ENCODE assay signal across 29 cellular contexts in genomic region chr6:37331047-37331446, GRCh38. TPM values are rescaled to one million over a fixed set of nuclear protein-coding genes. Genes with fewer than 3 reads are reported as not detected.
DNase-seq lines count a peak whose midpoint lies in the region; ATAC-seq, FAIRE-seq and TF ChIP-seq lines count a peak whose summit lies in the region.
"Had no signal": no experiment of that assay in that cellular context is flagged by ENCODE, and none has a peak within 500 bp of the region (broad histone marks: within the 10 kb centered on the region; RNA-seq: fewer than 3 reads in every experiment).

No MANE protein-coding gene starts in this region.

- no peaks in the 10 kb centered on the region for H3K27me3 ChIP-seq in HepG2 (ENCODE audit: control insufficient read depth in 1 of 2, insufficient read depth in 2 of 2, low read length in 2 of 2)
- H3K27me3 ChIP-seq in right lobe of liver: no peaks in the 10 kb centered on the region
- H3K27me3 ChIP-seq: BE2C; BLaER1; BLaER1 treated with 17β-estradiol and CSF1 and Interleukin-3, amounts not matched to agents 10 nM and 100 nM had no signal

- TF ChIP-seq POLR2A in HepG2 (IDR thresholded peaks at IDR 0.05; ENCODE audit: insufficient read depth in 1 of 2, low read depth in 2 of 2, low read length in 2 of 2): no peak
- no peak for TF ChIP-seq POLR2A in right lobe of liver (IDR thresholded peaks at IDR 0.05)

- H3K9me3 ChIP-seq in HepG2 (ENCODE audit: low read length) (no peaks in the 10 kb centered on the region), right lobe of liver (no peaks in the 10 kb centered on the region)
- H3K9me3 ChIP-seq: A549; BE2C; BLaER1; BLaER1 treated with 17β-estradiol and CSF1 and Interleukin-3, amounts not matched to agents 10 nM and 100 nM; Caco-2 had no signal

- H3K27ac ChIP-seq in HepG2 (ENCODE audit: extremely low read length, insufficient read depth, low read length) (peak overlapping the region; percentile 38), right lobe of liver (no peak overlapping the region)
- H3K27ac ChIP-seq: 22Rv1; A549; BLaER1; BLaER1 treated with 17β-estradiol and CSF1 and Interleukin-3, amounts not matched to agents 10 nM and 100 nM; C4-2B had no signal

- no peak overlapping the region for H3K4me3 ChIP-seq in HepG2 (replicated peaks in 1 of 3; ENCODE audit: insufficient read depth in 1 of 3, low read depth in 2 of 3, low read length in 3 of 3)
- no peak overlapping the region for H3K4me3 ChIP-seq in right lobe of liver
- H3K4me3 ChIP-seq: A549; BLaER1; BLaER1 treated with 17β-estradiol and CSF1 and Interleukin-3, amounts not matched to agents 10 nM and 100 nM had no signal

- H3K4me2 ChIP-seq in HepG2 (ENCODE audit: low read depth, low read length): no peak overlapping the region
- H3K4me2 ChIP-seq: A549; BLaER1; BLaER1 treated with 17β-estradiol and CSF1 and Interleukin-3, amounts not matched to agents 10 nM and 100 nM had no signal

- H4K20me1 ChIP-seq in HepG2 (ENCODE audit: insufficient read depth, low read length): no peaks in the 10 kb centered on the region
- H4K20me1 ChIP-seq: BLaER1; BLaER1 treated with 17β-estradiol and CSF1 and Interleukin-3, amounts not matched to agents 10 nM and 100 nM had no signal

- 97% methylated on average over 13 of the region's 13 CpGs for WGBS in HepG2 (ENCODE audit: low lambda C conversion rate)
- 90% methylated on average over 10 of the region's 13 CpGs for WGBS in right lobe of liver (ENCODE audit: insufficient coverage, low coverage, low lambda C conversion rate, missing lambda C conversion rate)

- FAIRE-seq in HepG2 (lab: Jason Lieb, UNC): no peak
- FAIRE-seq: A204.1, A549, D721Med had no signal

- POLR2A ChIA-PET in HepG2 (lab: Yijun Ruan, JAX): interaction anchor here (1.2 kb wide), 1 partner anchor 23 kb away, joined by 3 read pairs; no protein-coding TSS in a partner anchor

- CTCF ChIA-PET in HepG2 (lab: Yijun Ruan, JAX; ENCODE audit: low intra/inter-chr PET ratio, low total read pairs): no interaction called here

- no peak for TF ChIP-seq RAD21 in HepG2 (CRISPR knock-in tag; IDR thresholded peaks at IDR 0.05)

- TF ChIP-seq EP300 in HepG2 (IDR thresholded peaks at IDR 0.05; ENCODE audit: low read depth in 2 of 2, low read length in 2 of 2) (no peak), HepG2 (CRISPR knock-in tag; IDR thresholded peaks at IDR 0.05; ENCODE audit: borderline replicate concordance) (no peak)

- in situ Hi-C loops in HepG2 (cut with HindIII; ENCODE audit: extremely low pct_ligation_motif_present, low pct_unique_long_range_greater_than_20kb): no loop called here

- peaks cover 32% of the 10 kb centered on the region for H3K4me1 ChIP-seq in HepG2 (ENCODE audit: insufficient read depth, low read length)
- H3K4me1 ChIP-seq in right lobe of liver: no peaks in the 10 kb centered on the region
- H3K4me1 ChIP-seq: A549; BE2C; BLaER1; BLaER1 treated with 17β-estradiol and CSF1 and Interleukin-3, amounts not matched to agents 10 nM and 100 nM; Caco-2 had no signal

- BruUV-seq in HepG2 (replicated peaks; lab: Mats Ljungman, UMichigan): no TSS peak

- no peak for DNase-seq in HepG2 (ENCODE audit: low spot score)
- DNase-seq in right lobe of liver: no peak
- DNase-seq: 8988T; ACHN; AML-193; BE2C; C1 segment of cervical spinal cord; Caco-2; Calu3; CD4-positive, alpha-beta memory T cell; CD4-positive, alpha-beta T cell; CD4-positive, CD25-positive, alpha-beta regulatory T cell; CD8-positive, alpha-beta memory T cell; CD8-positive, alpha-beta T cell; COR-L47; DMS 273 treated with DMSO at 0.1 percent for 48 hours; DMS153; DMS53; DMS79; DMS79 treated with DMSO at 0.1 percent for 48 hours; DND-41; EL had no signal

- no peak overlapping the region for H2AFZ ChIP-seq in HepG2 (ENCODE audit: low read length)

- no peaks in the 10 kb centered on the region for H3K79me2 ChIP-seq in HepG2 (ENCODE audit: insufficient read depth, low read length)

- H3K9ac ChIP-seq in HepG2 (ENCODE audit: insufficient read depth, low read depth, low read length): no peak overlapping the region
- H3K9ac ChIP-seq: BLaER1; BLaER1 treated with 17β-estradiol and CSF1 and Interleukin-3, amounts not matched to agents 10 nM and 100 nM had no signal

- intact Hi-C loops in HepG2 (cut with micrococcal nuclease; ENCODE audit: unreplicated experiment): no loop called here
- intact Hi-C loops in right lobe of liver (cut with DNase I): no loop called here

- no peak for TF ChIP-seq CTCF in HepG2 (CRISPR knock-in tag; IDR thresholded peaks at IDR 0.05)
- no peak for TF ChIP-seq CTCF in right lobe of liver (IDR thresholded peaks at IDR 0.05)

- ATAC-seq in HepG2: no peak
- ATAC-seq in right lobe of liver: no peak
- ATAC-seq: A549; CD8-positive, alpha-beta T cell had no signal

- H3K36me3 ChIP-seq in HepG2 (replicated peaks in 1 of 2; ENCODE audit: control insufficient read depth in 1 of 2, insufficient read depth in 2 of 2, low read length in 2 of 2) (peaks cover 3 to 9% of the 10 kb centered on the region in 2 experiments; a peak in 3 of 5 replicates), right lobe of liver (peaks cover 0 to 5% (median under 1%) of the 10 kb centered on the region in 4 donors)
- H3K36me3 ChIP-seq: BE2C had no signal

TF ChIP-seq in HepG2, 621 proteins besides CTCF, POLR2A, EP300 and RAD21 (continues in another document):
- TF ChIP-seq ATF4 (CRISPR knock-in tag; IDR thresholded peaks at IDR 0.05) (no peak), ZMYM3 (CRISPR knock-in tag; IDR thresholded peaks at IDR 0.05) (no peak), ZNF883 (CRISPR knock-in tag; IDR thresholded peaks at IDR 0.05; ENCODE audit: not compliant biosample characterization) (no peak), HMG20B (CRISPR knock-in tag; conservative IDR thresholded peaks at IDR 0.05) (no peak), KMT2A (CRISPR knock-in tag; IDR thresholded peaks at IDR 0.05) (no peak), MTA3 (CRISPR knock-in tag; IDR thresholded peaks at IDR 0.05) (no peak), NFE2L2 (IDR thresholded peaks at IDR 0.05; ENCODE audit: low read length) (no peak), ZNF431 (CRISPR knock-in tag; IDR thresholded peaks at IDR 0.05; ENCODE audit: borderline replicate concordance, low read depth) (no peak), FOXP1 (IDR thresholded peaks at IDR 0.05) (no peak), FOXP1 (CRISPR knock-in tag; IDR thresholded peaks at IDR 0.05) (no peak)
- TF ChIP-seq, protein P1, sequence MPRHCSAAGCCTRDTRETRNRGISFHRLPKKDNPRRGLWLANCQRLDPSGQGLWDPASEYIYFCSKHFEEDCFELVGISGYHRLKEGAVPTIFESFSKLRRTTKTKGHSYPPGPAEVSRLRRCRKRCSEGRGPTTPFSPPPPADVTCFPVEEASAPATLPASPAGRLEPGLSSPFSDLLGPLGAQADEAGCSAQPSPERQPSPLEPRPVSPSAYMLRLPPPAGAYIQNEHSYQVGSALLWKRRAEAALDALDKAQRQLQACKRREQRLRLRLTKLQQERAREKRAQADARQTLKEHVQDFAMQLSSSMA (CRISPR knock-in tag; IDR thresholded peaks at IDR 0.05): no peak
- TF ChIP-seq, protein P2, sequence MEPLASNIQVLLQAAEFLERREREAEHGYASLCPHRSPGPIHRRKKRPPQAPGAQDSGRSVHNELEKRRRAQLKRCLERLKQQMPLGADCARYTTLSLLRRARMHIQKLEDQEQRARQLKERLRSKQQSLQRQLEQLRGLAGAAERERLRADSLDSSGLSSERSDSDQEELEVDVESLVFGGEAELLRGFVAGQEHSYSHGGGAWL (CRISPR knock-in tag; IDR thresholded peaks at IDR 0.05): no peak
- TF ChIP-seq, protein P3, sequence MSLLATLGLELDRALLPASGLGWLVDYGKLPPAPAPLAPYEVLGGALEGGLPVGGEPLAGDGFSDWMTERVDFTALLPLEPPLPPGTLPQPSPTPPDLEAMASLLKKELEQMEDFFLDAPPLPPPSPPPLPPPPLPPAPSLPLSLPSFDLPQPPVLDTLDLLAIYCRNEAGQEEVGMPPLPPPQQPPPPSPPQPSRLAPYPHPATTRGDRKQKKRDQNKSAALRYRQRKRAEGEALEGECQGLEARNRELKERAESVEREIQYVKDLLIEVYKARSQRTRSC (CRISPR knock-in tag; IDR thresholded peaks at IDR 0.05; ENCODE audit: low read depth): no peak

RNA-seq across cellular contexts. Expression of gene RNF8, which starts 22.7 kb away (rescaled TPM):
- total RNA-seq in HepG2 (2016; rRNA removed; fragmentation: Illumina TruSeq; extraction: Trizol) (47.6 and 65.7 TPM in 2 replicates), right lobe of liver (1 to 10 TPM; 4.3 to 7.1 (median 6.1) TPM)
- 16.8 and 18.5 TPM in 2 replicates for total RNA-seq in HepG2 (2016; cell fraction: cytosol; rRNA removed; fragmentation: Illumina TruSeq; extraction: Trizol; ENCODE audit: low read depth)
- total RNA-seq in HepG2 (2016; cell fraction: insoluble cytoplasmic fraction; rRNA removed; fragmentation: Illumina TruSeq; extraction: Trizol): 50.2 and 62.5 TPM in 2 replicates
- total RNA-seq in HepG2 (2016; cell fraction: membrane; rRNA removed; fragmentation: Illumina TruSeq; extraction: Trizol): 49.0 and 52.6 TPM in 2 replicates
- 23.5 and 26.1 TPM in 2 replicates for total RNA-seq in HepG2 (2016; cell fraction: nucleus; rRNA removed; fragmentation: Illumina TruSeq; extraction: Trizol)
- 18.1 and 21.8 TPM in 2 replicates for polyA plus RNA-seq in HepG2 (2011; rRNA removed)
- polyA plus RNA-seq in HepG2 (2011; cell fraction: cytosol; rRNA removed): 14.6 and 17.3 TPM in 2 replicates
- 9.4 and 14.3 TPM in 2 replicates for polyA plus RNA-seq in HepG2 (2011; cell fraction: nucleus; rRNA removed)
- polyA plus RNA-seq in HepG2 (2012): 24.3 and 28.0 TPM in 2 replicates
- polyA plus RNA-seq in HepG2 (2016; cell fraction: cytosol; fragmentation: Illumina TruSeq; extraction: Trizol; ENCODE audit: low read depth): 17.6 and 20.1 TPM in 2 replicates
- 63.7 and 63.8 TPM in 2 replicates for polyA plus RNA-seq in HepG2 (2016; cell fraction: insoluble cytoplasmic fraction; fragmentation: Illumina TruSeq; extraction: Trizol; ENCODE audit: low read depth)
- polyA plus RNA-seq in HepG2 (2016; cell fraction: membrane; fragmentation: Illumina TruSeq; extraction: Trizol; ENCODE audit: low read depth): 35.4 and 37.9 TPM in 2 replicates
- 31.4 and 32.1 TPM in 2 replicates for polyA plus RNA-seq in HepG2 (2016; cell fraction: nucleus; fragmentation: Illumina TruSeq; extraction: Trizol; ENCODE audit: insufficient read depth, low read depth)
- 3.9 and 9.7 TPM in 2 replicates for polyA minus RNA-seq in HepG2 (2011; rRNA and poly(A)+ RNA removed; ENCODE audit: low replicate concordance)
- 11.1 and 11.7 TPM in 2 replicates for polyA minus RNA-seq in HepG2 (2011; cell fraction: cytosol; rRNA and poly(A)+ RNA removed)
- polyA minus RNA-seq in HepG2 (2011; cell fraction: nucleus; rRNA and poly(A)+ RNA removed): 15.8 and 22.9 TPM in 2 replicates
